ENCODE assay signal across 8 cellular contexts in the genomic region with DNA sequence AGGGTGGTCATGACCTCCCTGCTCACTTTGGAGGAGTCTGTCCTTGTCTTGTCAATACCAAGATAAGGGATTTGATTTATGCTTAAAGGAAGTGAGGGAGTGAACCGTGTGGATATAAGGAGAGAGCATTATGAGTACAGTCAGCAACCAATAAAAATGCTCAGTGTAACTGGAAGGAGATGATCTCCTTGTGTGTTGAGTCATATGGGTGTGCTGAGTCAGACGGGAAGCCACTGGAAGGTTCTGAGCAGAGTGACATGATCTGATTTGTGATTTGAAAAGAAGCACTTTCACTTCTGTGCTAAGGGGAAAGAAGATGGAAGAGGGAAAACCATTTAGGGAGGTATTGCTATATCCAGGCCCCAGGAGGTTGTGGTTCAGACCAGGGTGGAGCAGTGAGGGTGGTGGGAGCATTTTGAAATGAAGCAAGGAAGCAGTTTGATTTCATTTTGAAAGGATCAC. TPM values are rescaled to one million over a fixed set of nuclear protein-coding genes. Genes with fewer than 3 reads are reported as not detected.
DNase-seq lines count a peak whose midpoint lies in the region; ATAC-seq lines count a peak whose summit lies in the region.

No MANE protein-coding gene starts in this region.

- H3K27ac Mint-ChIP-seq in naive thymus-derived CD8-positive, alpha-beta T cell = peak overlapping the region in 7 of 10 donors; percentile 4 to 47 (median 44)

- peaks cover 22 to 43% (median 25%) of the 10 kb centered on the region in 4 donors for H3K4me1 Mint-ChIP-seq in naive thymus-derived CD8-positive, alpha-beta T cell

- no peak for ATAC-seq in naive thymus-derived CD8-positive, alpha-beta T cell
- no peak for ATAC-seq in HG02678 (IDR thresholded peaks at IDR 0.05; ENCODE audit: unreplicated experiment)

- no peaks in the 10 kb centered on the region for H3K27me3 Mint-ChIP-seq in naive thymus-derived CD8-positive, alpha-beta T cell

- peak overlapping the region in 2 of 10 donors; percentile 9 to 42 for H3K4me3 Mint-ChIP-seq in naive thymus-derived CD8-positive, alpha-beta T cell

- no peaks in the 10 kb centered on the region for H3K9me3 Mint-ChIP-seq in naive thymus-derived CD8-positive, alpha-beta T cell

- H3K27ac ChIP-seq in caudate nucleus (ENCODE audit: low read depth, low read length) = peak overlapping the region; percentile 94

- POLR2A ChIA-PET in naive thymus-derived CD8-positive, alpha-beta T cell (lab: Charles Lee) = interaction anchor here (3.7 kb wide), 1 partner anchor 19 kb away, joined by 48 read pairs; a partner anchor contains a TSS

- DNase-seq in AG20443 (ENCODE audit: low spot score) = peak; percentile 72
- DNase-seq in HCEC 1CT = peak; percentile 96
- DNase-seq in SW 1271 (lab: John Stamatoyannopoulos, UW) = peak; percentile 76 to 94
- DNase-seq in caudate nucleus (lab: John Stamatoyannopoulos, UW) = peak in 35 of 61 donors; percentile 10 to 86 (median 40)
- peak in 1 of 10 donors; percentile 13 for DNase-seq in naive thymus-derived CD8-positive, alpha-beta T cell
- no peak for DNase-seq in NCI-H1436 treated with DMSO at 0.1 percent for 48 hours (lab: John Stamatoyannopoulos, UW)
- no peak for DNase-seq in NCI-H446 (lab: John Stamatoyannopoulos, UW)

- H3K36me3 Mint-ChIP-seq in naive thymus-derived CD8-positive, alpha-beta T cell = no peaks in the 10 kb centered on the region

RNA-seq across cellular contexts. Expression of a gene that starts 2.5 kb away (rescaled TPM):
- total RNA-seq in naive thymus-derived CD8-positive, alpha-beta T cell = 10 to 100 TPM; 31.4 to 36.2 TPM
- 10 to 100 TPM; 11.6 to 18.7 (median 15.5) TPM for polyA plus RNA-seq in naive thymus-derived CD8-positive, alpha-beta T cell

RNA-seq across cellular contexts. Expression of a gene that starts 19.4 kb away (rescaled TPM):
- total RNA-seq in naive thymus-derived CD8-positive, alpha-beta T cell = 10 to 100 TPM; 48.7 to 52.5 TPM
- 10 to 100 TPM; 15.3 to 28.7 (median 22.4) TPM for polyA plus RNA-seq in naive thymus-derived CD8-positive, alpha-beta T cell

Comparison
In these comparisons a context has a peak if more than half of its experiments do, and no peak if none do; other contexts are left out.
1. DNase-seq: peak in AG20443 (single experiment), HCEC 1CT (single experiment), SW 1271 (2 of 2) and caudate nucleus (35 of 61); none in NCI-H1436 treated with DMSO at 0.1 percent for 48 hours (single experiment) and NCI-H446 (0 of 2).